1 cellular context compared by ENCODE assay signal in genomic region chr9:93592389-93593021, GRCh38.
TF ChIP-seq lines count a peak whose summit lies in the region.

No MANE protein-coding gene starts in this region.

TF ChIP-seq in SK-N-SH, 30 proteins besides CTCF, POLR2A, EP300 and RAD21 (continued from another document):
- TF ChIP-seq REST (IDR thresholded peaks at IDR 0.05; ENCODE audit: low read depth, low read length): no peak
- no peak for TF ChIP-seq IRF3 (IDR thresholded peaks at IDR 0.05; ENCODE audit: low read depth, low read length)
- TF ChIP-seq EZH2phosphoT487 (IDR thresholded peaks at IDR 0.05; ENCODE audit: borderline replicate concordance, low read depth): no peak
- no peak for TF ChIP-seq JUND (IDR thresholded peaks at IDR 0.05)
- TF ChIP-seq GATA2 (CRISPR knock-in tag; IDR thresholded peaks at IDR 0.05): no peak
- TF ChIP-seq, protein P1, sequence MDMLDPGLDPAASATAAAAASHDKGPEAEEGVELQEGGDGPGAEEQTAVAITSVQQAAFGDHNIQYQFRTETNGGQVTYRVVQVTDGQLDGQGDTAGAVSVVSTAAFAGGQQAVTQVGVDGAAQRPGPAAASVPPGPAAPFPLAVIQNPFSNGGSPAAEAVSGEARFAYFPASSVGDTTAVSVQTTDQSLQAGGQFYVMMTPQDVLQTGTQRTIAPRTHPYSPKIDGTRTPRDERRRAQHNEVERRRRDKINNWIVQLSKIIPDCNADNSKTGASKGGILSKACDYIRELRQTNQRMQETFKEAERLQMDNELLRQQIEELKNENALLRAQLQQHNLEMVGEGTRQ (IDR thresholded peaks at IDR 0.05; ENCODE audit: borderline replicate concordance, low read depth, low read length): no peak
- no peak for TF ChIP-seq TAF1 (IDR thresholded peaks at IDR 0.05; ENCODE audit: borderline replicate concordance, low read depth, low read length)
- TF ChIP-seq FOSL2 (IDR thresholded peaks at IDR 0.05; ENCODE audit: borderline replicate concordance, low read depth): no peak
- TF ChIP-seq RCOR1 (IDR thresholded peaks at IDR 0.05; ENCODE audit: low read length): no peak
